In the genomic region with DNA sequence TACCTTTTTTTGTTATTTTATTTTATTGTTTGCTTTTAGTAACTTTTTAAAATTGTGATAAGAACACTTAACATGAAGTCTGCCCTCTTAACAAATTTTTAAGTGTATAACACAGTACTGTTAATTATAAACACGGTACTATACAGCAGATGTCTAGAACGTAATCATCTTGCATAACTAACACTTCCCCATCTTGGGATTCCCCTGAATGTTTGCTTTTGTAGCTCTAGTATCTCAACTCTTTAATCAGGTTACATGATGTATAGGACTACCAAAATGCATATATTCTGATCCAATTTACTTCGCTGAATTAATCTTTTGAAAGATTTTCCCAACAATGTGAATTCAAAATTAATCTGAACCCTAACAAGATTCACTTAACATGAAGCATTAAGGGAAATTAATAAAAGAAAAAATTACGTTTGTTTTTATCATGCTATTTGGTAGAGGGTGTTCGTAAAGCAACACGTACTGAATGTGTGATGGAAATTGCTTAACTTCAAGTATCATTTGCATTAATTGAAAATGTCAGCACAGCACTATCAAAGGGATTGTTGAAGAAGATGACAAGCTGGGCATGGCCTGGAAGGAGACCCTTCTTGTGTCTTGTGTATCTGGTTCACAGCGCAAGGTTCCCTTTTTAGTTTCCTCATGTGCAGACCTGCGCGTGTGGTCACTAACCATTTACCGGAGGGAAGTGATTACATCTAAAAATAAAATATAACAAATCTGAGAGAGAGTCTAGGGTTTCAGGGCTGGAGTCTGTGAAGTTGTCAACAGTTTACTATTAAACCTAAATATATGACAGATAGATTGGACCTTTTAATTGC, we compare ENCODE assay signal across 12 cellular contexts. TPM values are rescaled to one million over a fixed set of nuclear protein-coding genes. Genes with fewer than 3 reads are reported as not detected.
DNase-seq lines count a peak whose midpoint lies in the region; ATAC-seq and TF ChIP-seq lines count a peak whose summit lies in the region.
"Had no signal": no experiment of that assay in that cellular context is flagged by ENCODE, and none has a peak within 500 bp of the region (broad histone marks: within the 10 kb centered on the region; RNA-seq: fewer than 3 reads in every experiment).

No MANE protein-coding gene starts in this region.

- no peak overlapping the region for H3K9ac ChIP-seq in H9 (ENCODE audit: extremely low read depth, insufficient read length, low read length)

- no peak overlapping the region for H3K18ac ChIP-seq in H9 (ENCODE audit: insufficient read length, low read depth, low read length)

- H2BK5ac ChIP-seq in H9 (ENCODE audit: insufficient read length, low read length) = no peak overlapping the region

- H3K27ac ChIP-seq in H9 (ENCODE audit: insufficient read length, low read depth, low read length) (no peak overlapping the region), right lobe of liver (no peak overlapping the region)
- H3K27ac ChIP-seq: psoas muscle had no signal

- ATAC-seq in GM19035 (IDR thresholded peaks at IDR 0.05; ENCODE audit: unreplicated experiment) (peak; percentile 81), HG02798 (IDR thresholded peaks at IDR 0.05; ENCODE audit: poor library complexity, unreplicated experiment) (peak; percentile 88), right lobe of liver (no peak)

- WGBS in H9 (ENCODE audit: extremely low coverage, insufficient read length, low lambda C conversion rate) = 100% methylated on average over 2 of the region's 10 CpGs
- 49% methylated on average over 10 of the region's 10 CpGs for WGBS in right lobe of liver (ENCODE audit: insufficient coverage, low coverage, low lambda C conversion rate, missing lambda C conversion rate)

- no peak overlapping the region for H2AK5ac ChIP-seq in H9 (ENCODE audit: insufficient read length, low read length)

- no peak overlapping the region for H3K23ac ChIP-seq in H9 (ENCODE audit: insufficient read length, low read depth, low read length)

- peak; percentile 8 to 19 for DNase-seq in AML-193 (lab: John Stamatoyannopoulos, UW)
- DNase-seq in KBM-7 = peak; percentile 55
- no peak for DNase-seq in H9
- DNase-seq in immature natural killer cell = no peak
- DNase-seq in activated CD4-positive, CD25-positive, alpha-beta regulatory T cell (lab: John Stamatoyannopoulos, UW) = no peak
- DNase-seq in right lobe of liver = no peak
- DNase-seq: activated naive CD4-positive, alpha-beta T cell treated with anti-CD3 and anti-CD28 coated beads, Interleukin-2, amount 10 ng/mL, durations not matched to agents 7 days and 5 days; islet precursor cell; NCI-H2029; psoas muscle had no signal

- H3K27me3 Mint-ChIP-seq in H9 (ENCODE audit: low read depth) (no peaks in the 10 kb centered on the region), immature natural killer cell (ENCODE audit: low read depth in 3 of 3) (peaks cover 2 to 10% (median 2%) of the 10 kb centered on the region in 3 donors)

- H3K36me3 Mint-ChIP-seq in H9 (ENCODE audit: insufficient read depth in 1 of 3, low read depth in 3 of 3) = no peaks in the 10 kb centered on the region
- no peaks in the 10 kb centered on the region for H3K36me3 Mint-ChIP-seq in immature natural killer cell
- H3K36me3 Mint-ChIP-seq: activated naive CD4-positive, alpha-beta T cell treated with anti-CD3 and anti-CD28 coated beads, Interleukin-2, amount 10 ng/mL, durations not matched to agents 7 days and 5 days had no signal

- intact Hi-C loops in right lobe of liver (cut with DNase I) = no loop called here

- TF ChIP-seq CTCF in H9 (conservative IDR thresholded peaks at IDR 0.05) (no peak), right lobe of liver (IDR thresholded peaks at IDR 0.05) (no peak)

- H2BK20ac ChIP-seq in H9 (ENCODE audit: low read depth, low read length, poor library complexity, severe bottlenecking) = no peak overlapping the region

- H3K23me2 ChIP-seq in H9 (ENCODE audit: insufficient read length, low read depth, low read length, poor library complexity, severe bottlenecking) = no peaks in the 10 kb centered on the region

- H2AFZ ChIP-seq in H9 (ENCODE audit: low read length) = no peak overlapping the region

- no peak overlapping the region for H3K4me3 ChIP-seq in right lobe of liver
- H3K4me3 ChIP-seq: psoas muscle had no signal

- H4K20me1 ChIP-seq in H9 (ENCODE audit: control insufficient read depth, insufficient read depth, insufficient read length) = no peaks in the 10 kb centered on the region

- H3K9me3 Mint-ChIP-seq in H9 (no peaks in the 10 kb centered on the region), immature natural killer cell (peaks cover 0 to 3% (median under 1%) of the 10 kb centered on the region in 6 donors)
- H3K9me3 Mint-ChIP-seq: activated naive CD4-positive, alpha-beta T cell treated with anti-CD3 and anti-CD28 coated beads, Interleukin-2, amount 10 ng/mL, durations not matched to agents 7 days and 5 days had no signal

- no peaks in the 10 kb centered on the region for H3K79me2 ChIP-seq in H9 (ENCODE audit: insufficient read depth, low read length)

- H2BK12ac ChIP-seq in H9 (ENCODE audit: insufficient read length, low read depth, low read length) = no peak overlapping the region

- H3K4me1 Mint-ChIP-seq in H9 (0 out of 4 replicates have a peak, but pooled peaks cover 0 to 3% of the 10 kb centered on the region in 2 experiments), immature natural killer cell (no peaks in the 10 kb centered on the region)
- H3K4me1 Mint-ChIP-seq: activated naive CD4-positive, alpha-beta T cell treated with anti-CD3 and anti-CD28 coated beads, Interleukin-2, amount 10 ng/mL, durations not matched to agents 7 days and 5 days had no signal

- no peak overlapping the region for H3K4me2 ChIP-seq in H9 (ENCODE audit: insufficient read depth, insufficient read length, low read length)

- no peak overlapping the region for H4K5ac ChIP-seq in H9 (ENCODE audit: insufficient read length, low read depth, low read length)

- H2BK120ac ChIP-seq in H9 (ENCODE audit: low read depth, low read length, poor library complexity, severe bottlenecking) = no peak overlapping the region

- H2BK15ac ChIP-seq in H9 (ENCODE audit: low read depth, low read length) = no peak overlapping the region

- H4K8ac ChIP-seq in H9 (replicated peaks; ENCODE audit: insufficient read length, low read depth, low read length) = no peak overlapping the region

- H3K4me1 ChIP-seq in H9 (ENCODE audit: insufficient read depth, low read length) (no peaks in the 10 kb centered on the region), right lobe of liver (no peaks in the 10 kb centered on the region)

- TF ChIP-seq POLR2A in right lobe of liver (IDR thresholded peaks at IDR 0.05) = no peak

- no peak overlapping the region for H3T11ph ChIP-seq in H9 (ENCODE audit: low read length)

- no peak overlapping the region for H3K56ac ChIP-seq in H9 (ENCODE audit: insufficient read length, low read depth, low read length)

- H3K9me3 ChIP-seq in H9 (ENCODE audit: control insufficient read depth, low read depth, low read length) (no peaks in the 10 kb centered on the region), right lobe of liver (no peaks in the 10 kb centered on the region)
- H3K9me3 ChIP-seq: psoas muscle had no signal

- H3K27ac Mint-ChIP-seq in H9 (peak overlapping the region in 1 of 3 experiments; percentile 28; a peak in 1 of 7 replicates), immature natural killer cell (no peak overlapping the region)
- H3K27ac Mint-ChIP-seq: activated naive CD4-positive, alpha-beta T cell treated with anti-CD3 and anti-CD28 coated beads, Interleukin-2, amount 10 ng/mL, durations not matched to agents 7 days and 5 days had no signal

- no peak overlapping the region for H3K14ac ChIP-seq in H9 (ENCODE audit: insufficient read depth, low read length)

- H3K27me3 ChIP-seq in H9 (ENCODE audit: insufficient read depth, low read length) (no peaks in the 10 kb centered on the region), right lobe of liver (no peaks in the 10 kb centered on the region)

- no peak overlapping the region for H3K4ac ChIP-seq in H9 (ENCODE audit: low read depth, low read length)

- H3K4me3 Mint-ChIP-seq in H9 = no peak overlapping the region
- no peak overlapping the region for H3K4me3 Mint-ChIP-seq in immature natural killer cell
- H3K4me3 Mint-ChIP-seq: activated naive CD4-positive, alpha-beta T cell treated with anti-CD3 and anti-CD28 coated beads, Interleukin-2, amount 10 ng/mL, durations not matched to agents 7 days and 5 days had no signal

- H3K79me1 ChIP-seq in H9 (ENCODE audit: insufficient read depth, low read depth, low read length, poor library complexity, severe bottlenecking) = no peaks in the 10 kb centered on the region

- in situ Hi-C loops in KBM-7 (cut with MboI; ENCODE audit: low pct_unique_long_range_greater_than_20kb, low sequenced_read_pairs) = no loop called here

- H4K91ac ChIP-seq in H9 (ENCODE audit: insufficient read length, low read depth, low read length) = no peak overlapping the region

- H3K36me3 ChIP-seq in right lobe of liver = no peaks in the 10 kb centered on the region

RNA-seq across cellular contexts. Expression of a gene that starts 15.2 kb away (rescaled TPM):
- total RNA-seq in H9 (2021) (not detected in 2 replicates), right lobe of liver (under 1 TPM in 4 of 6 experiments, not detected in 2; 0.18 to 0.39 (median 0.27) TPM)
- polyA plus RNA-seq in immature natural killer cell = not detected

Comparison
In these comparisons a context has a peak if more than half of its experiments do, and no peak if none do; other contexts are left out.
1. DNase-seq: peak in AML-193 (2 of 2) and KBM-7 (single experiment); none in H9 (single experiment), immature natural killer cell (0 of 3), activated CD4-positive, CD25-positive, alpha-beta regulatory T cell (0 of 4) and right lobe of liver (0 of 3).
2. ATAC-seq: peak in GM19035 (single experiment) and HG02798 (single experiment); none in right lobe of liver (0 of 4).